8 cellular contexts compared by ENCODE assay signal in genomic region chr19:18202759-18203407, GRCh38.
DNase-seq lines count a peak whose midpoint lies in the region; ATAC-seq lines count a peak whose summit lies in the region.

No MANE protein-coding gene starts in this region.

- no peaks in the 10 kb centered on the region for H3K9me3 Mint-ChIP-seq in T-helper 2 cell treated with Interferon-gamma antibody and Interleukin-4, amounts not matched to agents 5 μg/mL and 100 μg/mL, for 36 hours

- H3K4me1 Mint-ChIP-seq in T-helper 2 cell treated with Interferon-gamma antibody and Interleukin-4, amounts not matched to agents 5 μg/mL and 100 μg/mL, for 36 hours (ENCODE audit: low read depth): peaks cover 12% of the 10 kb centered on the region

- peaks cover 2% of the 10 kb centered on the region for H3K27me3 Mint-ChIP-seq in T-helper 2 cell treated with Interferon-gamma antibody and Interleukin-4, amounts not matched to agents 5 μg/mL and 100 μg/mL, for 36 hours (ENCODE audit: low read depth)

- H3K36me3 ChIP-seq in effector memory CD4-positive, alpha-beta T cell (ENCODE audit: control insufficient read depth, insufficient read depth, low read length): peaks cover 6% of the 10 kb centered on the region
- H3K36me3 ChIP-seq in muscle layer of duodenum (ENCODE audit: control insufficient read depth in 1 of 2, insufficient read depth in 2 of 2, low read length in 2 of 2): peaks cover 8 to 16% of the 10 kb centered on the region in 2 donors

- peaks cover 18% of the 10 kb centered on the region for H3K4me1 ChIP-seq in effector memory CD4-positive, alpha-beta T cell (ENCODE audit: control insufficient read depth, insufficient read depth, low read length, poor library complexity, severe bottlenecking)
- H3K4me1 ChIP-seq in muscle layer of duodenum (ENCODE audit: control insufficient read depth in 1 of 2, insufficient read depth in 2 of 2, low read length in 2 of 2): peaks cover 7 to 21% of the 10 kb centered on the region in 2 donors

- peak overlapping the region; percentile 93 for H3K4me3 Mint-ChIP-seq in T-helper 2 cell treated with Interferon-gamma antibody and Interleukin-4, amounts not matched to agents 5 μg/mL and 100 μg/mL, for 36 hours

- no peaks in the 10 kb centered on the region for H3K9me3 ChIP-seq in effector memory CD4-positive, alpha-beta T cell (ENCODE audit: control insufficient read depth, low read length)
- H3K9me3 ChIP-seq in muscle layer of duodenum (ENCODE audit: control insufficient read depth in 1 of 2, low read length in 2 of 2): no peaks in the 10 kb centered on the region

- ATAC-seq in GM21381 (IDR thresholded peaks at IDR 0.05; ENCODE audit: unreplicated experiment) (no peak), GM18861 (IDR thresholded peaks at IDR 0.05; ENCODE audit: unreplicated experiment) (no peak)

- peak; percentile 54 for DNase-seq in stimulated activated CD4-positive, alpha-beta T cell treated with anti-CD3 and anti-CD28 coated beads, Interleukin-15, amount 100 ng/mL, for 24 hours
- DNase-seq in stimulated activated CD4-positive, alpha-beta T cell treated with anti-CD3 and anti-CD28 coated beads, Interleukin-2, amount 100 ng/mL, for 48 hours: no peak
- no peak for DNase-seq in T-helper 2 cell treated with Interferon-gamma antibody and Interleukin-4, amounts not matched to agents 5 μg/mL and 100 μg/mL, for 36 hours (ENCODE audit: low spot score)
- no peak for DNase-seq in effector memory CD4-positive, alpha-beta T cell
- DNase-seq in DMS153 (lab: John Stamatoyannopoulos, UW): no peak

- peak overlapping the region; percentile 91 for H3K27ac Mint-ChIP-seq in T-helper 2 cell treated with Interferon-gamma antibody and Interleukin-4, amounts not matched to agents 5 μg/mL and 100 μg/mL, for 36 hours

- H3K4me3 ChIP-seq in effector memory CD4-positive, alpha-beta T cell (ENCODE audit: insufficient read depth, low read depth, low read length, poor library complexity, severe bottlenecking): peak overlapping the region; percentile 79
- peak overlapping the region; percentile 70 to 94 for H3K4me3 ChIP-seq in muscle layer of duodenum (ENCODE audit: low read depth in 1 of 2, low read length in 2 of 2)

- H3K36me3 Mint-ChIP-seq in T-helper 2 cell treated with Interferon-gamma antibody and Interleukin-4, amounts not matched to agents 5 μg/mL and 100 μg/mL, for 36 hours (ENCODE audit: low read depth): peaks cover 9% of the 10 kb centered on the region

- peak overlapping the region; percentile 65 for H3K27ac ChIP-seq in effector memory CD4-positive, alpha-beta T cell (ENCODE audit: insufficient read depth, low read length, poor library complexity, severe bottlenecking)
- no peak overlapping the region for H3K27ac ChIP-seq in muscle layer of duodenum (ENCODE audit: low read length)

- H3K27me3 ChIP-seq in effector memory CD4-positive, alpha-beta T cell (replicated peaks; ENCODE audit: control insufficient read depth, insufficient read depth, low read length, poor library complexity, severe bottlenecking): no peaks in the 10 kb centered on the region
- no peaks in the 10 kb centered on the region for H3K27me3 ChIP-seq in muscle layer of duodenum (ENCODE audit: low read depth, low read length)
